Comparison of ENCODE assay signal across 12 cellular contexts in the genomic region with DNA sequence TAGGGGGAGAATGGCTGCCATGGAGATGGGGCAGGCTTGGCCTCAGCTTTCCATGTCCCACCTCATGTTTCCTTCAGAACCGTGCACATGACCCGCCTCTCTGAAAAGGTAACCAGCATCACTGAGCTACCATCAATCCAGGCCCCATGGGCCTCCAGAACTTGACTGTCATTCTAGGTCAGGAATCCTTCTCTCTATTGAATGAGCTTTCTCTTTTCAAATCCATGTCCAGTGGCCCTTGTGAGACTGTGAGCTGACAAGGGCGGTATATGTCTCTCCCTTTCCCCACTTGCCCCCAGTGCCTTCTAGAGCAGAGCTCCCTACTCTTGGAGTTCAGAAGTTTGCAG. TPM values are rescaled to one million over a fixed set of nuclear protein-coding genes. Genes with fewer than 3 reads are reported as not detected.
DNase-seq lines count a peak whose midpoint lies in the region; ATAC-seq and TF ChIP-seq lines count a peak whose summit lies in the region.
"Had no signal": no experiment of that assay in that cellular context is flagged by ENCODE, and none has a peak within 500 bp of the region (broad histone marks: within the 10 kb centered on the region; RNA-seq: fewer than 3 reads in every experiment).

No MANE protein-coding gene starts in this region.

- H3K9ac ChIP-seq in HUES6 (ENCODE audit: low read length) (peak overlapping the region; percentile 45), mesendoderm (ENCODE audit: low read length) (no peak overlapping the region), subcutaneous abdominal adipose tissue (ENCODE audit: low read length in 5 of 5) (no peak overlapping the region)

- no CpG with 5 or more reads among the region's 3 CpGs for WGBS in mesendoderm (ENCODE audit: extremely low coverage, insufficient coverage, low lambda C conversion rate)

- H3K79me2 ChIP-seq in mesendoderm (ENCODE audit: control insufficient read depth, insufficient read depth, low read length), result peaks cover 2% of the 10 kb centered on the region

- H4K5ac ChIP-seq in mesendoderm (ENCODE audit: low read length), result no peak overlapping the region

- H2BK5ac ChIP-seq in mesendoderm (ENCODE audit: low read length), result no peak overlapping the region

- no peaks in the 10 kb centered on the region for H3K9me3 ChIP-seq in HUES6 (ENCODE audit: control insufficient read depth, insufficient read depth, low read depth, low read length)
- H3K9me3 ChIP-seq in breast epithelium, result no peaks in the 10 kb centered on the region
- no peaks in the 10 kb centered on the region for H3K9me3 ChIP-seq in subcutaneous abdominal adipose tissue (ENCODE audit: control insufficient read depth in 5 of 5, low read length in 5 of 5)

- H2AK5ac ChIP-seq in mesendoderm (ENCODE audit: low read length), result no peak overlapping the region

- peak overlapping the region; percentile 29 for H3K56ac ChIP-seq in mesendoderm (ENCODE audit: low read length)

- TF ChIP-seq POLR2A in breast epithelium (IDR thresholded peaks at IDR 0.05), result no peak

- no peak overlapping the region for H3K18ac ChIP-seq in mesendoderm (ENCODE audit: low read length)

- H3K27me3 ChIP-seq in HUES6 (ENCODE audit: control insufficient read depth, insufficient read depth, low read length), result peaks cover 14% of the 10 kb centered on the region
- H3K27me3 ChIP-seq in breast epithelium, result no peaks in the 10 kb centered on the region
- H3K27me3 ChIP-seq in mesendoderm (ENCODE audit: insufficient read depth, low read length, poor library complexity), result no peaks in the 10 kb centered on the region
- no peaks in the 10 kb centered on the region for H3K27me3 ChIP-seq in subcutaneous abdominal adipose tissue (ENCODE audit: control insufficient read depth in 5 of 5, insufficient read depth in 4 of 5, low read length in 5 of 5)

- DNase-seq in breast epithelium (ENCODE audit: low spot score in 2 of 2) (peak in 1 of 2 donors; percentile 18), mesendoderm (no peak), EL (no peak)
- DNase-seq in stimulated activated naive CD4-positive, alpha-beta T cell (lab: John Stamatoyannopoulos, UW), result no peak
- DNase-seq: CD4-positive, alpha-beta T cell; HCEC 1CT; immature natural killer cell; NCI-H524 had no signal

- TF ChIP-seq CTCF in breast epithelium (IDR thresholded peaks at IDR 0.05), result no peak

- no peak overlapping the region for H3K27ac ChIP-seq in HUES6 (ENCODE audit: low read depth, low read length)
- peak overlapping the region; percentile 97 to 99 for H3K27ac ChIP-seq in breast epithelium
- H3K27ac ChIP-seq in mesendoderm (ENCODE audit: low read depth, low read length), result no peak overlapping the region
- H3K27ac ChIP-seq in subcutaneous abdominal adipose tissue (ENCODE audit: low read depth, low read length), result peak overlapping the region; percentile 54

- peaks cover 63% of the 10 kb centered on the region for H3K4me1 ChIP-seq in HUES6 (ENCODE audit: control insufficient read depth, insufficient read depth, low read length)
- peaks cover 16 to 25% of the 10 kb centered on the region in 2 donors for H3K4me1 ChIP-seq in breast epithelium
- peaks cover 13% of the 10 kb centered on the region for H3K4me1 ChIP-seq in mesendoderm (ENCODE audit: control insufficient read depth, low read depth, low read length)
- peaks cover 26 to 77% (median 65%) of the 10 kb centered on the region in 5 donors for H3K4me1 ChIP-seq in subcutaneous abdominal adipose tissue (ENCODE audit: control insufficient read depth in 5 of 5, insufficient read depth in 5 of 5, low read length in 5 of 5)

- no peak overlapping the region for H4K8ac ChIP-seq in mesendoderm (ENCODE audit: low read depth, low read length)

- H3K4me3 ChIP-seq in HUES6 (ENCODE audit: low read depth, low read length), result no peak overlapping the region
- H3K4me3 ChIP-seq in breast epithelium, result peak overlapping the region in 2 of 3 donors; percentile 88 to 96
- H3K4me3 ChIP-seq in mesendoderm (ENCODE audit: low read length), result no peak overlapping the region
- H3K4me3 ChIP-seq in subcutaneous abdominal adipose tissue (ENCODE audit: low read depth in 1 of 5, low read length in 5 of 5), result no peak overlapping the region

- ATAC-seq in HG03095 (IDR thresholded peaks at IDR 0.05; ENCODE audit: unreplicated experiment), result no peak
- ATAC-seq in GM21786 (IDR thresholded peaks at IDR 0.05; ENCODE audit: unreplicated experiment), result no peak

- H3K36me3 ChIP-seq in HUES6 (ENCODE audit: control insufficient read depth, insufficient read depth, low read length), result no peaks in the 10 kb centered on the region
- no peaks in the 10 kb centered on the region for H3K36me3 ChIP-seq in breast epithelium
- no peaks in the 10 kb centered on the region for H3K36me3 ChIP-seq in mesendoderm (ENCODE audit: control insufficient read depth, insufficient read depth, low read length)
- H3K36me3 ChIP-seq in subcutaneous abdominal adipose tissue (ENCODE audit: control insufficient read depth in 5 of 5, insufficient read depth in 5 of 5, low read length in 5 of 5), result peaks cover 0 to 11% (median 8%) of the 10 kb centered on the region in 5 donors

- no peak overlapping the region for H3K23ac ChIP-seq in mesendoderm (ENCODE audit: low read length)

- no peak overlapping the region for H2BK120ac ChIP-seq in mesendoderm (ENCODE audit: low read depth, low read length)

- no peak overlapping the region for H2BK15ac ChIP-seq in mesendoderm (replicated peaks; ENCODE audit: low read depth)

- H3K4ac ChIP-seq in mesendoderm (ENCODE audit: low read depth, low read length), result no peak overlapping the region

- peaks cover 2% of the 10 kb centered on the region for H3K79me1 ChIP-seq in mesendoderm (ENCODE audit: low read length)

- intact Hi-C loops in breast epithelium (cut with DNase I; ENCODE audit: low total_unique reads), result no loop called here

- H3K4me2 ChIP-seq in mesendoderm (ENCODE audit: low read length), result no peak overlapping the region

RNA-seq across cellular contexts. Expression of a gene that starts 4.4 kb away (rescaled TPM):
- total RNA-seq in breast epithelium, result 1,000 to 10,000 TPM in 1 of 3 donors, 100 to 1,000 TPM in 2; 186 to 1,491 (median 767) TPM
- 54.9 TPM for polyA plus RNA-seq in mesendoderm (2013, experiment 1 of 2)
- polyA plus RNA-seq in mesendoderm (2013, experiment 2 of 2), result 61.7 TPM

RNA-seq across cellular contexts. Expression of a gene that starts 33.5 kb away (rescaled TPM):
- 100 to 1,000 TPM in 1 of 3 donors, 10 to 100 TPM in 2; 65.7 to 116 (median 92.7) TPM for total RNA-seq in breast epithelium
- 6.4 TPM for polyA plus RNA-seq in mesendoderm (2013, experiment 1 of 2)
- polyA plus RNA-seq in mesendoderm (2013, experiment 2 of 2), result 6.0 TPM

RNA-seq across cellular contexts. Expression of a gene that starts 36.4 kb away (rescaled TPM):
- 10 to 100 TPM; 11.3 to 31.5 (median 22.7) TPM for total RNA-seq in breast epithelium
- 8.1 TPM for polyA plus RNA-seq in mesendoderm (2013, experiment 1 of 2)
- polyA plus RNA-seq in mesendoderm (2013, experiment 2 of 2), result 8.5 TPM

Comparison
In these comparisons a context has a peak if more than half of its experiments do, and no peak if none do; other contexts are left out.
1. H3K27ac ChIP-seq: peak in breast epithelium (2 of 2) and subcutaneous abdominal adipose tissue (single experiment); none in HUES6 (single experiment) and mesendoderm (single experiment).
2. H3K4me3 ChIP-seq: peak in breast epithelium (2 of 3); none in HUES6 (single experiment), mesendoderm (single experiment) and subcutaneous abdominal adipose tissue (0 of 5).